29 cellular contexts compared by ENCODE assay signal in the genomic region with DNA sequence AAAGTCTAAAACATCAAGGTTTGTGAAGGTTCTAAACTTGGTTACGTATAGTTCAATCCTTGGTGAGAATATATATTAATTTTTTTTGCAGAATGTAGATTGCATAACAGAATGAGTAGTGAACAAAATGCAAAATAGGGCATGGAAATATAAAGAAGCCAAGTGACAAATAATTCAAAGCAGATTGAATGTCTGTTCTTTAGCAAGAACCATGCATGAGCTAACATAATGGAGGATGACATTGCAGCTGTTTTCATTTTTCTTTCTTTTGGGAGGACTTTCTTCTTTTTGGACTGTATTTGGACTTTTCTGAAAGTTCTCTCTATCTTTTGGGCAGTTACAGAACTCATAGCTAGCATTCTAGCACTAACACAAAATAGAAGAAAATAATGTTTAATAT.
"Had no signal": no experiment of that assay in that cellular context is flagged by ENCODE, and none has a peak within 500 bp of the region (broad histone marks: within the 10 kb centered on the region; RNA-seq: fewer than 3 reads in every experiment).

No MANE protein-coding gene starts in this region.

- H3K27ac ChIP-seq: adrenal gland, cardiac muscle cell, VCaP had no signal

- H3K4me3 ChIP-seq: adrenal gland, cardiac muscle cell had no signal

- H3K36me3 ChIP-seq: adrenal gland, cardiac muscle cell had no signal

- DNase-seq: activated B cell treated with CpG ODN at 0.5 μM for 24 hours; activated CD4-positive, alpha-beta memory T cell treated with anti-CD3 and anti-CD28 coated beads for 36 hours; activated CD4-positive, alpha-beta T cell treated with anti-CD3 and anti-CD28 coated beads for 4 hours; activated CD4-positive, alpha-beta T cell treated with anti-CD3 and anti-CD28 coated beads, Interleukin-2, amount 10 ng/mL, durations not matched to agents 24 days and 14 days; activated CD4-positive, alpha-beta T cell treated with anti-CD3 and anti-CD28 coated beads, Interleukin-2, amount 50 U/mL, for 1 hour; activated CD4-positive, alpha-beta T cell treated with anti-CD3 and anti-CD28 coated beads, Interleukin-2, amount 50 U/mL, for 4 hours; activated CD4-positive, CD25-positive, alpha-beta regulatory T cell treated with anti-CD3 and anti-CD28 coated beads, Interleukin-2, amount 50 U/mL, for 72 hours; activated CD8-positive, alpha-beta memory T cell treated with anti-CD3 and anti-CD28 coated beads, Interleukin-2, amount 50 U/mL, for 4 hours; activated CD8-positive, alpha-beta T cell treated with anti-CD3 and anti-CD28 coated beads for 36 hours; activated effector memory CD4-positive, alpha-beta T cell treated with anti-CD3 and anti-CD28 coated beads, Interleukin-2, amount 50 U/mL, for 16 hours; activated gamma-delta T cell treated with Interleukin-2 at 50 U/mL for 16 hours; activated naive CD4-positive, alpha-beta T cell; activated naive CD4-positive, alpha-beta T cell treated with anti-CD3 and anti-CD28 coated beads for 36 hours; activated naive CD4-positive, alpha-beta T cell treated with anti-CD3 and anti-CD28 coated beads, Interleukin-2, amount 50 U/mL, for 16 hours; activated naive CD8-positive, alpha-beta T cell treated with anti-CD3 and anti-CD28 coated beads for 36 hours; activated T-cell treated with anti-CD3 and anti-CD28 coated beads for 4 hours; activated T-cell treated with anti-CD3 and anti-CD28 coated beads, Interleukin-2, amount 50 U/mL, for 1 hour; activated T-cell treated with anti-CD3 and anti-CD28 coated beads, Interleukin-2, amount 50 U/mL, for 4 hours; activated T-cell treated with anti-CD3 and anti-CD28 coated beads, Interleukin-2, amount 50 U/mL, for 72 hours; adrenal gland; amniotic stem cell; aorta; caudate nucleus; cerebellar nuclear complex; T-helper 1 cell; T-helper 2 cell; T-helper 9 cell had no signal

- H3K9me3 ChIP-seq: adrenal gland had no signal
